ENCODE assay signal across 1 cellular context in genomic region chr14:24818823-24819341, GRCh38.
TF ChIP-seq lines count a peak whose summit lies in the region.

No MANE protein-coding gene starts in this region.

TF ChIP-seq in HepG2, 621 proteins besides CTCF, POLR2A, EP300 and RAD21 (continued from another document and continues in another):
- TF ChIP-seq, protein P1, sequence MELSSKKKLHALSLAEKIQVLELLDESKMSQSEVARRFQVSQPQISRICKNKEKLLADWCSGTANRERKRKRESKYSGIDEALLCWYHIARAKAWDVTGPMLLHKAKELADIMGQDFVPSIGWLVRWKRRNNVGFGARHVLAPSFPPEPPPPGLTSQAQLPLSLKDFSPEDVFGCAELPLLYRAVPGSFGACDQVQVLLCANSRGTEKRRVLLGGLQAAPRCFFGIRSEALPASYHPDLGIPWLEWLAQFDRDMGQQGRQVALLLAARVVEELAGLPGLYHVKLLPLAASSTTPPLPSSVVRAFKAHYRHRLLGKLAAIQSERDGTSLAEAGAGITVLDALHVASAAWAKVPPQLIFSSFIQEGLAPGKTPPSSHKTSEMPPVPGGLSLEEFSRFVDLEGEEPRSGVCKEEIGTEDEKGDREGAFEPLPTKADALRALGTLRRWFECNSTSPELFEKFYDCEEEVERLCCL (CRISPR knock-in tag; IDR thresholded peaks at IDR 0.05; ENCODE audit: borderline replicate concordance): no peak
- TF ChIP-seq TOPORS (CRISPR knock-in tag; IDR thresholded peaks at IDR 0.05) (peak; percentile 7; the same call in 1 of the 2 replicates), MAFK (conservative IDR thresholded peaks at IDR 0.05 in 1 of 2, IDR thresholded peaks at IDR 0.05 in 1 of 2; ENCODE audit: low read length in 2 of 2) (peak; percentile 8 to 52; a peak in 1 of 4 replicates), ZNF296 (CRISPR knock-in tag; conservative IDR thresholded peaks at IDR 0.05) (0 out of 2 replicates have a peak, but pooled peaks have one; percentile 9), ZBTB2 (CRISPR knock-in tag; IDR thresholded peaks at IDR 0.05; ENCODE audit: low read depth) (no peak), RXRB (CRISPR knock-in tag; IDR thresholded peaks at IDR 0.05; ENCODE audit: borderline replicate concordance) (no peak), ZNF501 (CRISPR knock-in tag; IDR thresholded peaks at IDR 0.05) (no peak), MED13 (CRISPR knock-in tag; IDR thresholded peaks at IDR 0.05) (no peak), ZNF576 (CRISPR knock-in tag; IDR thresholded peaks at IDR 0.05) (no peak), CEBPB (IDR thresholded peaks at IDR 0.05; ENCODE audit: borderline replicate concordance, low read depth, low read length) (no peak), ZNF589 (CRISPR knock-in tag; conservative IDR thresholded peaks at IDR 0.05) (no peak), TSC22D2 (CRISPR knock-in tag; IDR thresholded peaks at IDR 0.05; ENCODE audit: borderline replicate concordance) (no peak), ZNF614 (CRISPR knock-in tag; IDR thresholded peaks at IDR 0.05; ENCODE audit: borderline replicate concordance) (no peak), NCOA5 (CRISPR knock-in tag; IDR thresholded peaks at IDR 0.05) (no peak), ZNF616 (CRISPR knock-in tag; IDR thresholded peaks at IDR 0.05; ENCODE audit: low read depth) (no peak), POLR2AphosphoS5 (IDR thresholded peaks at IDR 0.05; ENCODE audit: low read depth, low read length) (no peak), SATB2 (CRISPR knock-in tag; IDR thresholded peaks at IDR 0.05) (0 out of 2 replicates have a peak, but pooled peaks have one; percentile 12), ERF (CRISPR knock-in tag; IDR thresholded peaks at IDR 0.05) (no peak), ZBTB40 (IDR thresholded peaks at IDR 0.05) (no peak), ZBTB40 (CRISPR knock-in tag; IDR thresholded peaks at IDR 0.05) (no peak), SNAPC5 (CRISPR knock-in tag; IDR thresholded peaks at IDR 0.05; ENCODE audit: borderline replicate concordance) (0 out of 2 replicates have a peak, but pooled peaks have one; percentile 35), NFIB (CRISPR knock-in tag; IDR thresholded peaks at IDR 0.05; ENCODE audit: borderline replicate concordance) (no peak), CHD4 (IDR thresholded peaks at IDR 0.05; ENCODE audit: borderline replicate concordance, low read length) (no peak), ZBTB46 (CRISPR knock-in tag; IDR thresholded peaks at IDR 0.05; ENCODE audit: borderline replicate concordance) (0 out of 2 replicates have a peak, but pooled peaks have one; percentile 27), NFRKB (IDR thresholded peaks at IDR 0.05) (no peak), ZNF446 (CRISPR knock-in tag; IDR thresholded peaks at IDR 0.05) (no peak), POGZ (CRISPR knock-in tag; IDR thresholded peaks at IDR 0.05) (no peak), RBM22 (optimal IDR thresholded peaks at IDR 0.05; ENCODE audit: low read length) (peak; percentile 31), KLF15 (CRISPR knock-in tag; IDR thresholded peaks at IDR 0.05; ENCODE audit: borderline replicate concordance) (no peak), ZNF670 (CRISPR knock-in tag; IDR thresholded peaks at IDR 0.05; ENCODE audit: borderline replicate concordance) (peak; percentile 63; the same call in 1 of the 2 replicates), ARNT (IDR thresholded peaks at IDR 0.05) (no peak), ZNF788 (CRISPR knock-in tag; IDR thresholded peaks at IDR 0.05; ENCODE audit: borderline replicate concordance) (no peak), ZFP41 (CRISPR knock-in tag; IDR thresholded peaks at IDR 0.05; ENCODE audit: borderline replicate concordance) (no peak), NAIF1 (CRISPR knock-in tag; IDR thresholded peaks at IDR 0.05; ENCODE audit: borderline replicate concordance) (no peak), SNAI1 (CRISPR knock-in tag; IDR thresholded peaks at IDR 0.05; ENCODE audit: borderline replicate concordance) (0 out of 2 replicates have a peak, but pooled peaks have one; percentile 16), ZC3H4 (CRISPR knock-in tag; IDR thresholded peaks at IDR 0.05; ENCODE audit: borderline replicate concordance) (no peak; the same call in 1 of the 2 replicates), FOXO1 (CRISPR knock-in tag; IDR thresholded peaks at IDR 0.05) (peak; percentile 45; the same call in 1 of the 2 replicates), REST (IDR thresholded peaks at IDR 0.05; ENCODE audit: borderline replicate concordance in 1 of 2, low read depth in 1 of 2, low read length in 2 of 2) (no peak), SMAD3 (CRISPR knock-in tag; IDR thresholded peaks at IDR 0.05) (no peak), TCF7 (IDR thresholded peaks at IDR 0.05; ENCODE audit: low read depth) (no peak), ZNF556 (CRISPR knock-in tag; IDR thresholded peaks at IDR 0.05; ENCODE audit: borderline replicate concordance) (no peak; the same call in 1 of the 2 replicates), ZNF383 (CRISPR knock-in tag; IDR thresholded peaks at IDR 0.05; ENCODE audit: borderline replicate concordance) (0 out of 2 replicates have a peak, but pooled peaks have one; percentile 91), ISL2 (CRISPR knock-in tag; IDR thresholded peaks at IDR 0.05) (no peak), MIXL1 (CRISPR knock-in tag; IDR thresholded peaks at IDR 0.05) (no peak; the same call in 1 of the 2 replicates), TEAD3 (CRISPR knock-in tag; optimal IDR thresholded peaks at IDR 0.05; ENCODE audit: borderline replicate concordance) (peak; percentile 23)
- TF ChIP-seq, protein P2, sequence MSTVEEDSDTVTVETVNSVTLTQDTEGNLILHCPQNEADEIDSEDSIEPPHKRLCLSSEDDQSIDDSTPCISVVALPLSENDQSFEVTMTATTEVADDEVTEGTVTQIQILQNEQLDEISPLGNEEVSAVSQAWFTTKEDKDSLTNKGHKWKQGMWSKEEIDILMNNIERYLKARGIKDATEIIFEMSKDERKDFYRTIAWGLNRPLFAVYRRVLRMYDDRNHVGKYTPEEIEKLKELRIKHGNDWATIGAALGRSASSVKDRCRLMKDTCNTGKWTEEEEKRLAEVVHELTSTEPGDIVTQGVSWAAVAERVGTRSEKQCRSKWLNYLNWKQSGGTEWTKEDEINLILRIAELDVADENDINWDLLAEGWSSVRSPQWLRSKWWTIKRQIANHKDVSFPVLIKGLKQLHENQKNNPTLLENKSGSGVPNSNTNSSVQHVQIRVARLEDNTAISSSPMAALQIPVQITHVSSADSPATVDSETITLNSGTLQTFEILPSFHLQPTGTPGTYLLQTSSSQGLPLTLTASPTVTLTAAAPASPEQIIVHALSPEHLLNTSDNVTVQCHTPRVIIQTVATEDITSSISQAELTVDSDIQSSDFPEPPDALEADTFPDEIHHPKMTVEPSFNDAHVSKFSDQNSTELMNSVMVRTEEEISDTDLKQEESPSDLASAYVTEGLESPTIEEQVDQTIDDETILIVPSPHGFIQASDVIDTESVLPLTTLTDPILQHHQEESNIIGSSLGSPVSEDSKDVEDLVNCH (CRISPR knock-in tag; IDR thresholded peaks at IDR 0.05): 0 out of 2 replicates have a peak, but pooled peaks have one; percentile 5
